ENCODE assay signal across 8 cellular contexts in the genomic region with DNA sequence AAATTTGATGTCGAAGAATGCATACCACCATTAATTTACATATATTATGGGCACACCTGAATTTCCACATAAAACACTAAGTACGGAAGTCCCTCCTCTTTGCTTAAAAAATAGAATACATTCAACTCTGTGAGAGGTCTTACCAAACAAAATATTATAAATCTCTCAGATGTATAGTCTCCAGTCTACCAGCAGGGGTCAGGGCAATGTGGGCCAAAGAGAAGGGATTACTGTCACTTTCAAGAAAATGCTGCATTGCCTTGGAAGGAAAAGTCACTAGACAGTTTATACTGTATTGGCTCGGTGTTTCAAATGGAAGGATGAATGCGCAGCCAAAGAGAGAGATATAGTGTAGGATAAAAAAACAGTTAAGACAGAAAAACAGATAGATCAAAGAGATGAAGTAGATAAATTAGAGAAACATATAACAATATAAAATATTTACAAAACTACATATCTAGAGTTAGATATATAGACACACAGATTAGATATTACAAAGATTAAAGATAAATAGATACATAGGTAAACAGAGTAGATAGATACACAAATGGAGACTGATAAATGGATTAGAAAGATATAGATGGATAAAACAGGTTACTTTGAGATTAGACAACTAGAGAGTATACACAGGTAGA. TPM values are rescaled to one million over a fixed set of nuclear protein-coding genes. Genes with fewer than 3 reads are reported as not detected.
DNase-seq lines count a peak whose midpoint lies in the region; ATAC-seq and TF ChIP-seq lines count a peak whose summit lies in the region.

No MANE protein-coding gene starts in this region.

- TF ChIP-seq CTCF in 22Rv1 (IDR thresholded peaks at IDR 0.05): peak; percentile 95
- TF ChIP-seq CTCF in HCT116 (IDR thresholded peaks at IDR 0.05 in 2 of 3, conservative IDR thresholded peaks at IDR 0.05 in 1 of 3; ENCODE audit: borderline replicate concordance in 1 of 3, insufficient read depth in 1 of 3, low read depth in 2 of 3, low read length in 2 of 3): peak; percentile 54 to 89 (median 83); a peak in 5 of 6 replicates
- TF ChIP-seq CTCF in colonic mucosa (IDR thresholded peaks at IDR 0.05): peak; percentile 76
- peak; percentile 89 for TF ChIP-seq CTCF in type B pancreatic cell (conservative IDR thresholded peaks at IDR 0.05)

- no peaks in the 10 kb centered on the region for H3K9me2 ChIP-seq in HCT116 (ENCODE audit: insufficient read depth)

- no peaks in the 10 kb centered on the region for H3K79me2 ChIP-seq in HCT116 (ENCODE audit: insufficient read depth, low read length)

- H3K9me3 ChIP-seq in HCT116 (ENCODE audit: control insufficient read depth in 1 of 2, insufficient read depth in 1 of 2, low read depth in 1 of 2, low read length in 2 of 2): no peaks in the 10 kb centered on the region
- no peaks in the 10 kb centered on the region for H3K9me3 ChIP-seq in colonic mucosa

- no peak overlapping the region for H3K4me3 Mint-ChIP-seq in type B pancreatic cell

- no peaks in the 10 kb centered on the region for H3K27me3 Mint-ChIP-seq in type B pancreatic cell

- no peak overlapping the region for H2AFZ ChIP-seq in HCT116 (ENCODE audit: low read depth, low read length, poor library complexity, severe bottlenecking)

- H3K4me1 Mint-ChIP-seq in type B pancreatic cell (ENCODE audit: unreplicated experiment): peaks cover 5% of the 10 kb centered on the region

- H3K4me1 ChIP-seq in HCT116 (ENCODE audit: control insufficient read depth in 1 of 2, insufficient read depth in 2 of 2, low read length in 2 of 2) (peaks cover 0 to 5% of the 10 kb centered on the region in 2 experiments; a peak in 2 of 4 replicates), colonic mucosa (no peaks in the 10 kb centered on the region)

- POLR2A ChIA-PET in HCT116 (lab: Charles Lee): no interaction called here

- H3K9ac ChIP-seq in HCT116 (ENCODE audit: low read length) (no peak overlapping the region), colonic mucosa (ENCODE audit: low read depth in 2 of 2, low read length in 2 of 2) (no peak overlapping the region)

- H3K4me2 ChIP-seq in HCT116 (ENCODE audit: low read length): no peak overlapping the region

- H3K27ac ChIP-seq in 22Rv1: no peak overlapping the region
- H3K27ac ChIP-seq in HCT116 (ENCODE audit: low read depth, low read length): no peak overlapping the region
- no peak overlapping the region for H3K27ac ChIP-seq in colonic mucosa

- ATAC-seq in HCT116: peak; percentile 85

- no peak for TF ChIP-seq POLR2A in HCT116 (IDR thresholded peaks at IDR 0.05; ENCODE audit: borderline replicate concordance, extremely low read depth, insufficient read depth, insufficient read length)

- no peak overlapping the region for H3K27ac Mint-ChIP-seq in type B pancreatic cell

- peak; percentile 76 for DNase-seq in GM03348 (ENCODE audit: low spot score)
- peak; percentile 42 for DNase-seq in HCT116 (ENCODE audit: low read depth, low spot score)
- peak; percentile 38 for DNase-seq in NCI-H1048 (lab: John Stamatoyannopoulos, UW)
- peak in 4 of 5 experiments; percentile 13 to 70 (median 16) for DNase-seq in T-helper 2 cell
- peak; percentile 40 for DNase-seq in colonic mucosa
- DNase-seq in lung microvascular endothelial cell (ENCODE audit: low read depth in 2 of 2): peak; percentile 55 to 73
- no peak for DNase-seq in type B pancreatic cell (ENCODE audit: extremely low spot score, unreplicated experiment)

- no peaks in the 10 kb centered on the region for H4K20me1 ChIP-seq in HCT116 (ENCODE audit: insufficient read depth)

- H3K27me3 ChIP-seq in HCT116 (ENCODE audit: insufficient read depth, low read length) (no peaks in the 10 kb centered on the region), colonic mucosa (no peaks in the 10 kb centered on the region)

- RAD21 ChIA-PET in HCT116 (lab: Charles Lee; ENCODE audit: low non-redundant PET in 1 of 2, low total read pairs in 2 of 2, uncharacterized antibody in 2 of 2, unreplicated experiment in 2 of 2): interaction anchor here in 1 of 2 experiments (1.0 kb wide), 1 partner anchor 123 kb away, joined by 3 read pairs; no protein-coding TSS in a partner anchor

- intact Hi-C loops in HCT116 (cut with micrococcal nuclease) (loop anchor here (5.0 kb wide), 2 partner anchors 115 to 210 kb away; partner anchors contain the start of gene SAAL1), colonic mucosa (cut with DNase I) (loop anchor here (5.0 kb wide), 1 partner anchor 115 kb away; the partner anchor contains the start of gene SAAL1)

- peaks cover 0 to 2% of the 10 kb centered on the region in 2 experiments; a peak in 2 of 4 replicates for H3K36me3 ChIP-seq in HCT116 (ENCODE audit: control insufficient read depth in 1 of 2, insufficient read depth in 2 of 2, low read length in 2 of 2)
- no peaks in the 10 kb centered on the region for H3K36me3 ChIP-seq in colonic mucosa

- peaks cover 3% of the 10 kb centered on the region for H3K36me3 Mint-ChIP-seq in type B pancreatic cell

- H3K4me3 ChIP-seq in HCT116 (replicated peaks in 1 of 2; ENCODE audit: low read depth in 1 of 2, low read length in 2 of 2): no peak overlapping the region
- H3K4me3 ChIP-seq in colonic mucosa: no peak overlapping the region

- CTCF ChIA-PET in HCT116 (lab: Charles Lee): interaction anchor here (1.1 to 2.0 kb wide), 4 partner anchors 11 to 261 kb away, joined by 3 to 9 read pairs (median 4); no protein-coding TSS in a partner anchor

- peak; percentile 69 for TF ChIP-seq RAD21 in HCT116 (IDR thresholded peaks at IDR 0.05; ENCODE audit: low read depth)

- no peaks in the 10 kb centered on the region for H3K9me3 Mint-ChIP-seq in type B pancreatic cell

- BruUV-seq in HCT116 (replicated peaks; lab: Mats Ljungman, UMichigan): no TSS peak

TF ChIP-seq in HCT116, 20 proteins besides CTCF, POLR2A, EP300 and RAD21 (continues in another document):
- no peak for TF ChIP-seq ATF3 (IDR thresholded peaks at IDR 0.05)
- TF ChIP-seq, protein P1, sequence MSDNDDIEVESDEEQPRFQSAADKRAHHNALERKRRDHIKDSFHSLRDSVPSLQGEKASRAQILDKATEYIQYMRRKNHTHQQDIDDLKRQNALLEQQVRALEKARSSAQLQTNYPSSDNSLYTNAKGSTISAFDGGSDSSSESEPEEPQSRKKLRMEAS (IDR thresholded peaks at IDR 0.05): no peak
- no peak for TF ChIP-seq EZH2phosphoT487 (IDR thresholded peaks at IDR 0.05; ENCODE audit: borderline replicate concordance)
- TF ChIP-seq ELF1 (IDR thresholded peaks at IDR 0.05; ENCODE audit: borderline replicate concordance, low read depth): no peak
- TF ChIP-seq POLR2AphosphoS5 (IDR thresholded peaks at IDR 0.05; ENCODE audit: low read depth, low read length): no peak
- TF ChIP-seq ZBTB33 (IDR thresholded peaks at IDR 0.05; ENCODE audit: extremely low read depth, insufficient replicate concordance, low read length): no peak
- TF ChIP-seq CEBPB (IDR thresholded peaks at IDR 0.05; ENCODE audit: low read depth): no peak
- TF ChIP-seq REST (IDR thresholded peaks at IDR 0.05; ENCODE audit: low read depth): no peak

RNA-seq across cellular contexts. Expression of gene SERGEF, which starts 20.9 kb away (rescaled TPM):
- total RNA-seq in HCT116 (2021; ENCODE audit: unreplicated experiment) (32.8 TPM), colonic mucosa (10 to 100 TPM; 23.2 to 36.2 TPM), lung microvascular endothelial cell (15.9 and 20.0 TPM in 2 replicates), type B pancreatic cell (ENCODE audit: low replicate concordance) (26.4 and 27.1 TPM in 2 replicates)
- 36.2 and 36.3 TPM in 2 replicates for polyA plus RNA-seq in HCT116 (2012)

RNA-seq across cellular contexts. Expression of gene TPH1, which starts 54.2 kb away (rescaled TPM):
- total RNA-seq in HCT116 (2021; ENCODE audit: unreplicated experiment) (0.42 TPM), colonic mucosa (10 to 100 TPM in 1 of 2 donors, 1 to 10 TPM in 1; 6.7 to 12.4 TPM), lung microvascular endothelial cell (under 0.01 TPM in 1 of 2 replicates, not detected in the other), type B pancreatic cell (ENCODE audit: low replicate concordance) (20.5 and 45.5 TPM in 2 replicates)
- polyA plus RNA-seq in HCT116 (2012): 0.07 and 0.10 TPM in 2 replicates
